8 cellular contexts compared by ENCODE assay signal in the genomic region with DNA sequence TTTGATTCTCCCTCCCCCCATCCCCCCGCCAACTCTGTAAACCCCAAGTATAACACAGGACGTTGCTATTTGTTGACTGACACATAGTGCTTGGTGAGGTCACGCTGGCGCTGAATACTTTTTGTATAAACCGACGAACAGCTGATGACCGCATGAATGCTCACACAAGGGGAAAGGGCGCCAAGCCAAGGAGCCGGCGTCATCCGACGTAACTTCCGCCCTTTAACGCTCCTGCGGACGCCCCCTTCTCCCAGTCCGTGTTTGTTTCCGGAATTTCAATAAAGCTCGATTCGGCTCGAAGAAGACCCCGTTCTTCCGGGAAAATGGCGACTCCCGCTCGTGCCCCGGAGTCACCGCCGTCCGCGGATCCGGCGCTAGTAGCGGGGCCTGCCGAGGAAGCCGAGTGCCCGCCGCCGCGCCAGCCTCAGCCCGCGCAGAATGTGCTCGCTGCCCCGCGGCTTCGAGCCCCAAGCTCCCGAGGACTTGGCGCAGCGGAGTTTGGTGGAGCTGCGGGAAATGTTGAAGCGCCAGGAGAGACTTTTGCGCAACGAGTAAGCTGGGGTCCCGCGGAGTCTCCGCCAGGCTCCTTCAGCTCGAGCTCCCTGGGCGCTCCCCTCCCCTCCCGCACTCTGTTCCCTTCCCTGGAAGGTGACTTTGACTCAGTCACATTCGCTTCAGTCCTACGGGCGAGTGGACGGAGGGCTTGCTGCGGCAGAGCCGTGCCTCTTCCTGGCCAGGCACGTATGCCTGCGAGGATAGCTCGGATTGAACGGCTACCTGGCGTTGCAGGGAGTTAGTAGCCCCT. TPM values are rescaled to one million over a fixed set of nuclear protein-coding genes. Genes with fewer than 3 reads are reported as not detected.
DNase-seq lines count a peak whose midpoint lies in the region; ATAC-seq and TF ChIP-seq lines count a peak whose summit lies in the region.

A gene (plus strand): TSS at position 310 of the 805 bp plus-strand sequence. CDS start 129 bp downstream, at position 439.

- H3K4me3 ChIP-seq in LNCaP clone FGC (ENCODE audit: low read depth, low read length): peak within 1 kb of the TSS; percentile 97
- peak within 1 kb of the TSS; percentile 92 for H3K4me3 ChIP-seq in fibroblast of mammary gland (ENCODE audit: control insufficient read depth, low read depth, low read length)

- H3K27me3 Mint-ChIP-seq in activated T-helper 17 cell treated with anti-CD3 and anti-CD28 coated beads, Interleukin-2, amount 50 U/mL, for 72 hours: no peaks in the 10 kb centered on the region
- peaks cover 0 to 7% (median 0%) of the 10 kb centered on the region in 5 donors for H3K27me3 Mint-ChIP-seq in naive thymus-derived CD8-positive, alpha-beta T cell

- H3K27ac Mint-ChIP-seq in activated T-helper 17 cell treated with anti-CD3 and anti-CD28 coated beads, Interleukin-2, amount 50 U/mL, for 72 hours: peak within 1 kb of the TSS; percentile 92
- peak within 1 kb of the TSS; percentile 90 to 99 (median 98) for H3K27ac Mint-ChIP-seq in naive thymus-derived CD8-positive, alpha-beta T cell

- peak within 1 kb of the TSS; percentile 91 for H3K27ac ChIP-seq in RWPE1

- H3K36me3 Mint-ChIP-seq in activated T-helper 17 cell treated with anti-CD3 and anti-CD28 coated beads, Interleukin-2, amount 50 U/mL, for 72 hours (ENCODE audit: low read depth): peaks cover 46% of the 10 kb centered on the region
- H3K36me3 Mint-ChIP-seq in naive thymus-derived CD8-positive, alpha-beta T cell: peaks cover 3 to 27% (median 9%) of the 10 kb centered on the region in 3 donors

- peaks cover 51% of the 10 kb centered on the region for H3K4me1 Mint-ChIP-seq in activated T-helper 17 cell treated with anti-CD3 and anti-CD28 coated beads, Interleukin-2, amount 50 U/mL, for 72 hours
- H3K4me1 Mint-ChIP-seq in naive thymus-derived CD8-positive, alpha-beta T cell: peaks cover 32 to 82% (median 80%) of the 10 kb centered on the region in 4 donors

- no peak for TF ChIP-seq CTCF in LNCaP clone FGC (IDR thresholded peaks at IDR 0.05; ENCODE audit: control insufficient read depth, extremely low read depth, insufficient read depth)
- TF ChIP-seq CTCF in RWPE1 (conservative IDR thresholded peaks at IDR 0.05; ENCODE audit: low read depth): no peak
- TF ChIP-seq CTCF in fibroblast of mammary gland (conservative IDR thresholded peaks at IDR 0.05; ENCODE audit: control insufficient read depth, insufficient read depth, low read depth, low read length): no peak

- H3K4me3 Mint-ChIP-seq in activated T-helper 17 cell treated with anti-CD3 and anti-CD28 coated beads, Interleukin-2, amount 50 U/mL, for 72 hours: peak within 1 kb of the TSS; percentile 95
- peak within 1 kb of the TSS; percentile 85 to 95 (median 90) for H3K4me3 Mint-ChIP-seq in naive thymus-derived CD8-positive, alpha-beta T cell

- CTCF ChIA-PET in RWPE1 (lab: Yijun Ruan, JAX): interaction anchor here (0.6 to 1.4 kb wide), 7 partner anchors 11 to 179 kb away, joined by 3 to 4 read pairs (median 3); no protein-coding TSS in a partner anchor

- no peaks in the 10 kb centered on the region for H3K9me3 Mint-ChIP-seq in activated T-helper 17 cell treated with anti-CD3 and anti-CD28 coated beads, Interleukin-2, amount 50 U/mL, for 72 hours
- no peaks in the 10 kb centered on the region for H3K9me3 Mint-ChIP-seq in naive thymus-derived CD8-positive, alpha-beta T cell

- peak; percentile 98 for ATAC-seq in activated T-helper 17 cell treated with anti-CD3 and anti-CD28 coated beads, Interleukin-2, amount 50 U/mL, for 72 hours (replicated peaks)
- ATAC-seq in naive thymus-derived CD8-positive, alpha-beta T cell: peak; percentile 88 to 89

- POLR2A ChIA-PET in RWPE1 (lab: Yijun Ruan, JAX; ENCODE audit: low non-redundant PET): interaction anchor here (1.2 kb wide), 2 partner anchors 21 to 59 kb away, joined by 3 read pairs; no protein-coding TSS in a partner anchor
- POLR2A ChIA-PET in naive thymus-derived CD8-positive, alpha-beta T cell (lab: Charles Lee): interaction anchor here (0.6 to 1.6 kb wide), 6 partner anchors 9 to 949 kb away, joined by 3 to 6 read pairs (median 4); no protein-coding TSS in a partner anchor

- DNase-seq in Daoy (ENCODE audit: low read depth) (peak; percentile 97), GOT3 (lab: John Stamatoyannopoulos, UW) (peak; percentile 92), LNCaP clone FGC (ENCODE audit: low read depth) (peak; percentile 97), RWPE1 (ENCODE audit: low spot score) (peak; percentile 97), fibroblast of mammary gland (ENCODE audit: low read depth) (peak; percentile 100)
- DNase-seq in naive thymus-derived CD8-positive, alpha-beta T cell: peak; percentile 69 to 96 (median 92)
- peak; percentile 76 to 91 (median 90) for DNase-seq in stimulated activated naive CD4-positive, alpha-beta T cell (lab: John Stamatoyannopoulos, UW)

RNA-seq across cellular contexts. Expression of the gene that starts here (rescaled TPM):
- 89.0 and 302 TPM in 2 replicates for total RNA-seq in Daoy (2014; rRNA removed; shearing (Covaris generic))
- 10 to 100 TPM; 68.1 to 69.7 TPM for total RNA-seq in activated T-helper 17 cell treated with anti-CD3 and anti-CD28 coated beads, Interleukin-2, amount 50 U/mL, for 72 hours
- 100 to 1,000 TPM; 106 to 114 TPM for total RNA-seq in naive thymus-derived CD8-positive, alpha-beta T cell
- 10 to 100 TPM; 46.0 to 56.7 (median 52.0) TPM for polyA plus RNA-seq in naive thymus-derived CD8-positive, alpha-beta T cell

Comparison
In these comparisons a context has a peak if more than half of its experiments do, and no peak if none do; other contexts are left out.
1. Peak in every context shown above with its lines: DNase-seq, ATAC-seq, H3K4me3 ChIP-seq and H3K27ac ChIP-seq.